In genomic region chr11:86257446-86257845, GRCh38 we compare ENCODE assay signal across 15 cellular contexts. TPM values are rescaled to one million over a fixed set of nuclear protein-coding genes. Genes with fewer than 3 reads are reported as not detected.
DNase-seq lines count a peak whose midpoint lies in the region; ATAC-seq, FAIRE-seq and TF ChIP-seq lines count a peak whose summit lies in the region.
"Had no signal": no experiment of that assay in that cellular context is flagged by ENCODE, and none has a peak within 500 bp of the region (broad histone marks: within the 10 kb centered on the region; RNA-seq: fewer than 3 reads in every experiment).

No MANE protein-coding gene starts in this region.

- BruUV-seq in K562 (replicated peaks; lab: Mats Ljungman, UMichigan), result TSS peak; percentile 5

- no peaks in the 10 kb centered on the region for H3K4me1 ChIP-seq in K562 (replicated peaks in 1 of 2; ENCODE audit: control insufficient read depth in 2 of 2, insufficient read depth in 2 of 2, low read length in 2 of 2)
- no peaks in the 10 kb centered on the region for H3K4me1 ChIP-seq in stomach smooth muscle (ENCODE audit: control insufficient read depth, insufficient read depth, low read length)
- H3K4me1 ChIP-seq: BLaER1 treated with 17β-estradiol and CSF1 and Interleukin-3, amounts not matched to agents 10 nM and 100 nM had no signal

- POLR2A ChIA-PET in K562 (lab: Yijun Ruan, JAX), result no interaction called here

- peak; percentile 37 for FAIRE-seq in GM19239 (lab: Jason Lieb, UNC)
- FAIRE-seq in K562 (lab: Jason Lieb, UNC), result no peak
- FAIRE-seq: D721Med, RCC 7860 had no signal

- no peaks in the 10 kb centered on the region for H3K27me3 Mint-ChIP-seq in activated T-cell treated with anti-CD3 and anti-CD28 coated beads, Interleukin-2, amount 50 U/mL, for 24 hours

- no peak for TF ChIP-seq RAD21 in K562 (CRISPR knock-in tag; conservative IDR thresholded peaks at IDR 0.05 in 1 of 2, IDR thresholded peaks at IDR 0.05 in 1 of 2)

- H3K4me3 ChIP-seq in K562 (no peak overlapping the region), stomach smooth muscle (ENCODE audit: low read length in 2 of 2) (no peak overlapping the region)
- H3K4me3 ChIP-seq: BLaER1 treated with 17β-estradiol and CSF1 and Interleukin-3, amounts not matched to agents 10 nM and 100 nM had no signal

- no peaks in the 10 kb centered on the region for H3K9me1 ChIP-seq in K562 (ENCODE audit: control insufficient read depth, insufficient read depth, low read length)

- intact Hi-C loops in K562 (cut with micrococcal nuclease), result no loop called here

- H3K4me3 Mint-ChIP-seq in activated T-cell treated with anti-CD3 and anti-CD28 coated beads, Interleukin-2, amount 50 U/mL, for 24 hours, result no peak overlapping the region
- H3K4me3 Mint-ChIP-seq: CD8-positive, alpha-beta T cell had no signal

- no peak for TF ChIP-seq CTCF in K562 (IDR thresholded peaks at IDR 0.05 in 2 of 3, conservative IDR thresholded peaks at IDR 0.05 in 1 of 3; ENCODE audit: insufficient read depth in 2 of 3, low read depth in 1 of 3, low read length in 3 of 3)

- H3K36me3 ChIP-seq in K562 (ENCODE audit: control insufficient read depth, insufficient read depth, low read length), result peaks cover 67% of the 10 kb centered on the region
- H3K36me3 ChIP-seq in stomach smooth muscle (ENCODE audit: control insufficient read depth in 2 of 2, insufficient read depth in 2 of 2, low read length in 2 of 2), result peaks cover 7% of the 10 kb centered on the region in 2 donors

- no peak for DNase-seq in activated T-cell treated with anti-CD3 and anti-CD28 coated beads, Interleukin-2, amount 50 U/mL, for 24 hours
- DNase-seq in activated T-cell treated with anti-CD3 and anti-CD28 coated beads, Interleukin-2, amount 50 U/mL, for 1 hour, result no peak
- DNase-seq in GM19239 (ENCODE audit: insufficient read length, low spot score) (no peak), K562 (ENCODE audit: extremely low read depth in 1 of 4, low spot score in 3 of 4) (no peak), NCI-H146 treated with DMSO at 0.1 percent for 48 hours (lab: John Stamatoyannopoulos, UW; ENCODE audit: unreplicated experiment) (no peak), SW480 (ENCODE audit: low spot score) (no peak)
- DNase-seq: CD8-positive, alpha-beta T cell; H7; NCI-H1092; NCI-H1694 treated with DMSO at 0.1 percent for 48 hours had no signal

- peaks cover 91% of the 10 kb centered on the region for H3K36me3 Mint-ChIP-seq in activated T-cell treated with anti-CD3 and anti-CD28 coated beads, Interleukin-2, amount 50 U/mL, for 24 hours (ENCODE audit: low read depth)

- CTCF ChIA-PET in K562 (lab: Yijun Ruan, JAX; ENCODE audit: low intra/inter-chr PET ratio), result no interaction called here

- H3K27ac Mint-ChIP-seq in activated T-cell treated with anti-CD3 and anti-CD28 coated beads, Interleukin-2, amount 50 U/mL, for 24 hours, result peak overlapping the region; percentile 71
- H3K27ac Mint-ChIP-seq: CD8-positive, alpha-beta T cell had no signal

- peaks cover 14% of the 10 kb centered on the region for H3K79me2 ChIP-seq in K562 (ENCODE audit: control insufficient read depth, insufficient read depth, low read length)

- H3K4me1 Mint-ChIP-seq in activated T-cell treated with anti-CD3 and anti-CD28 coated beads, Interleukin-2, amount 50 U/mL, for 24 hours (ENCODE audit: low read depth), result peaks cover 49% of the 10 kb centered on the region

- ATAC-seq in K562, result no peak
- ATAC-seq: CD8-positive, alpha-beta T cell; Right ventricle myocardium inferior had no signal

- no peak for TF ChIP-seq EP300 in K562 (IDR thresholded peaks at IDR 0.05; ENCODE audit: low read length)

- H3K9ac ChIP-seq in K562 (ENCODE audit: insufficient read depth in 1 of 2, low read depth in 2 of 2, low read length in 2 of 2) (no peak overlapping the region), stomach smooth muscle (ENCODE audit: low read length in 2 of 2) (no peak overlapping the region)
- H3K9ac ChIP-seq: BLaER1 treated with 17β-estradiol and CSF1 and Interleukin-3, amounts not matched to agents 10 nM and 100 nM had no signal

- no peak for TF ChIP-seq POLR2A in K562 (conservative IDR thresholded peaks at IDR 0.05)

- no peak overlapping the region for H3K4me2 ChIP-seq in K562 (ENCODE audit: insufficient read depth, low read length)
- H3K4me2 ChIP-seq: BLaER1 treated with 17β-estradiol and CSF1 and Interleukin-3, amounts not matched to agents 10 nM and 100 nM had no signal

- in situ Hi-C loops in K562 (cut with MboI), result no loop called here

- H3K27ac ChIP-seq in K562 (ENCODE audit: extremely low read depth, low read depth, low read length), result no peak overlapping the region
- H3K27ac ChIP-seq in stomach smooth muscle (ENCODE audit: low read length), result peak overlapping the region; percentile 3
- H3K27ac ChIP-seq: BLaER1 treated with 17β-estradiol and CSF1 and Interleukin-3, amounts not matched to agents 10 nM and 100 nM had no signal

- H3K9me3 ChIP-seq in K562 (replicated peaks; ENCODE audit: control insufficient read depth, insufficient read depth, low read depth, low read length) (no peaks in the 10 kb centered on the region), stomach smooth muscle (ENCODE audit: control insufficient read depth in 2 of 2, low read length in 2 of 2) (no peaks in the 10 kb centered on the region)
- H3K9me3 ChIP-seq: BLaER1 treated with 17β-estradiol and CSF1 and Interleukin-3, amounts not matched to agents 10 nM and 100 nM had no signal

- H4K20me1 ChIP-seq in K562 (replicated peaks; ENCODE audit: control insufficient read depth, insufficient read depth, low read length), result no peaks in the 10 kb centered on the region

- H3K9me3 Mint-ChIP-seq in activated T-cell treated with anti-CD3 and anti-CD28 coated beads, Interleukin-2, amount 50 U/mL, for 24 hours, result no peaks in the 10 kb centered on the region
- H3K9me3 Mint-ChIP-seq: CD8-positive, alpha-beta T cell had no signal

- H3K27me3 ChIP-seq in K562 (ENCODE audit: control insufficient read depth in 2 of 2, insufficient read depth in 2 of 2, low read length in 2 of 2) (no peaks in the 10 kb centered on the region), stomach smooth muscle (ENCODE audit: control insufficient read depth in 1 of 2, insufficient read depth in 2 of 2, low read length in 2 of 2) (no peaks in the 10 kb centered on the region)
- H3K27me3 ChIP-seq: BLaER1 treated with 17β-estradiol and CSF1 and Interleukin-3, amounts not matched to agents 10 nM and 100 nM had no signal

- H2AFZ ChIP-seq in K562 (ENCODE audit: low read depth, low read length), result no peak overlapping the region

TF ChIP-seq in K562, 482 proteins besides CTCF, POLR2A, EP300 and RAD21 (continues in another document):
- TF ChIP-seq NR1H2 (CRISPR knock-in tag; IDR thresholded peaks at IDR 0.05) (no peak), CXXC5 (CRISPR knock-in tag; IDR thresholded peaks at IDR 0.05) (0 out of 2 replicates have a peak, but pooled peaks have one; percentile 27), ZC3H8 (IDR thresholded peaks at IDR 0.05) (no peak), CBFA2T2 (conservative IDR thresholded peaks at IDR 0.05) (no peak), MYBL2 (IDR thresholded peaks at IDR 0.05; ENCODE audit: low read depth) (no peak), MYBL2 (CRISPR knock-in tag; IDR thresholded peaks at IDR 0.05; ENCODE audit: borderline replicate concordance) (no peak), U2AF1 (optimal IDR thresholded peaks at IDR 0.05; ENCODE audit: low read depth, low read length) (no peak), GATAD2A (IDR thresholded peaks at IDR 0.05) (no peak), HNRNPUL1 (IDR thresholded peaks at IDR 0.05; ENCODE audit: low read length) (no peak), NR2C1 (IDR thresholded peaks at IDR 0.05) (no peak), NR2C1 (tag; IDR thresholded peaks at IDR 0.05) (peak; percentile 55; the same call in 1 of the 2 replicates), ZNF75A (CRISPR knock-in tag; IDR thresholded peaks at IDR 0.05) (no peak)

RNA-seq across cellular contexts. Expression of gene EED, which starts 12.9 kb away (rescaled TPM):
- 50.8 and 171 TPM in 2 replicates for total RNA-seq in K562 (2011; cell fraction: chromatin; rRNA removed; ENCODE audit: low replicate concordance)
- 21.7 and 26.6 TPM in 2 replicates for total RNA-seq in K562 (2011; cell fraction: nucleolus; rRNA removed)
- 72.6 and 106 TPM in 2 replicates for total RNA-seq in K562 (2011; cell fraction: nucleoplasm; rRNA removed)
- total RNA-seq in K562 (2014; rRNA removed) (33.0 and 34.4 TPM in 2 replicates), K562 (2014; rRNA removed; fragmentation: Illumina TruSeq; extraction: Trizol) (57.1 and 62.6 TPM in 2 replicates), K562 (2015; rRNA removed; fragmentation: Illumina TruSeq; extraction: Trizol) (51.5 and 55.1 TPM in 2 replicates), K562 (2021) (47.4 and 47.8 TPM in 2 replicates)
- polyA plus RNA-seq in K562 (2011; rRNA removed) (61.6 and 99.5 TPM in 2 replicates), K562 (2014; fragmentation: Illumina TruSeq; extraction: Trizol) (41.9 and 43.1 TPM in 2 replicates), K562 (2014; fragmentation: Nextera tagmentation; extraction: Ambion mirVana) (100 to 1,000 TPM; 108 to 110 TPM), K562 (2014; rRNA removed) (47.3 and 48.0 TPM in 2 replicates)
- 16.1 and 24.9 TPM in 2 replicates for polyA plus RNA-seq in K562 (2011; cell fraction: cytosol; rRNA removed)
- polyA plus RNA-seq in K562 (2011; cell fraction: nucleus; rRNA removed), result 39.1 and 51.7 TPM in 2 replicates
- 32.5 and 74.9 TPM in 2 replicates for polyA plus RNA-seq in K562 (2012)
- 67.8 and 85.7 TPM in 2 replicates for polyA minus RNA-seq in K562 (2011; rRNA and poly(A)+ RNA removed)
- 20.5 and 31.8 TPM in 2 replicates for polyA minus RNA-seq in K562 (2011; cell fraction: cytosol; rRNA and poly(A)+ RNA removed)
- 45.6 and 53.3 TPM in 2 replicates for polyA minus RNA-seq in K562 (2011; cell fraction: nucleus; rRNA and poly(A)+ RNA removed)

RNA-seq across cellular contexts. Expression of gene HIKESHI, which starts 44.6 kb away (rescaled TPM):
- 35.6 and 59.4 TPM in 2 replicates for total RNA-seq in K562 (2011; cell fraction: chromatin; rRNA removed; ENCODE audit: low replicate concordance)
- 24.7 and 28.0 TPM in 2 replicates for total RNA-seq in K562 (2011; cell fraction: nucleolus; rRNA removed)
- total RNA-seq in K562 (2011; cell fraction: nucleoplasm; rRNA removed), result 38.5 and 43.4 TPM in 2 replicates
- total RNA-seq in K562 (2014; rRNA removed) (33.2 and 41.6 TPM in 2 replicates), K562 (2014; rRNA removed; fragmentation: Illumina TruSeq; extraction: Trizol) (56.9 and 62.7 TPM in 2 replicates), K562 (2015; rRNA removed; fragmentation: Illumina TruSeq; extraction: Trizol) (50.6 and 58.5 TPM in 2 replicates), K562 (2021) (44.5 and 50.3 TPM in 2 replicates)
- polyA plus RNA-seq in K562 (2011; rRNA removed) (151 and 179 TPM in 2 replicates), K562 (2014; fragmentation: Illumina TruSeq; extraction: Trizol) (54.2 and 55.5 TPM in 2 replicates), K562 (2014; fragmentation: Nextera tagmentation; extraction: Ambion mirVana) (100 to 1,000 TPM; 183 to 196 TPM), K562 (2014; rRNA removed) (55.0 and 66.1 TPM in 2 replicates)
- polyA plus RNA-seq in K562 (2011; cell fraction: cytosol; rRNA removed), result 66.9 and 70.7 TPM in 2 replicates
- 126 and 221 TPM in 2 replicates for polyA plus RNA-seq in K562 (2011; cell fraction: nucleus; rRNA removed)
- polyA plus RNA-seq in K562 (2012), result 55.3 and 62.5 TPM in 2 replicates
- 58.4 and 60.5 TPM in 2 replicates for polyA minus RNA-seq in K562 (2011; rRNA and poly(A)+ RNA removed)
- polyA minus RNA-seq in K562 (2011; cell fraction: cytosol; rRNA and poly(A)+ RNA removed), result 18.7 and 21.0 TPM in 2 replicates
- 15.2 and 25.2 TPM in 2 replicates for polyA minus RNA-seq in K562 (2011; cell fraction: nucleus; rRNA and poly(A)+ RNA removed)
